Comparison of ENCODE assay signal across 1 cellular context in genomic region chr17:82323514-82324234, GRCh38.
TF ChIP-seq lines count a peak whose summit lies in the region.

No MANE protein-coding gene starts in this region.

TF ChIP-seq in HepG2, 621 proteins besides CTCF, POLR2A, EP300 and RAD21:
- TF ChIP-seq HES4 (CRISPR knock-in tag; IDR thresholded peaks at IDR 0.05; ENCODE audit: borderline replicate concordance) (0 out of 2 replicates have a peak, but pooled peaks have one; percentile 39), FOSL1 (CRISPR knock-in tag; IDR thresholded peaks at IDR 0.05; ENCODE audit: borderline replicate concordance) (no peak), ZBTB33 (CRISPR knock-in tag; IDR thresholded peaks at IDR 0.05) (peak; percentile 67), NFE2L2 (IDR thresholded peaks at IDR 0.05; ENCODE audit: low read length) (no peak), SRY (CRISPR knock-in tag; IDR thresholded peaks at IDR 0.05) (no peak)
